In genomic region chr9:95029251-95029650, GRCh38 we compare ENCODE assay signal across 12 cellular contexts.
A peak's percentile ranks its signal among the peaks of the same experiment; 100 is the strongest.
DNase-seq lines count a peak whose midpoint lies in the region; ATAC-seq, FAIRE-seq and TF ChIP-seq lines count a peak whose summit lies in the region.
"Had no signal": no experiment of that assay in that cellular context is flagged by ENCODE, and none has a peak within 500 bp of the region (broad histone marks: within the 10 kb centered on the region; RNA-seq: fewer than 3 reads in every experiment).

No MANE protein-coding gene starts in this region.

- 76% methylated on average over 5 of the region's 5 CpGs for WGBS in HepG2 (ENCODE audit: low lambda C conversion rate)
- 80% methylated on average over 5 of the region's 5 CpGs for WGBS in smooth muscle cell (ENCODE audit: low lambda C conversion rate)

- intact Hi-C loops in HepG2 (cut with micrococcal nuclease; ENCODE audit: unreplicated experiment), result no loop called here

- H3K27me3 ChIP-seq in HepG2 (ENCODE audit: control insufficient read depth in 1 of 2, insufficient read depth in 2 of 2, low read length in 2 of 2) (no peaks in the 10 kb centered on the region), smooth muscle cell (ENCODE audit: low read depth) (no peaks in the 10 kb centered on the region)

- TF ChIP-seq EP300 in HepG2 (IDR thresholded peaks at IDR 0.05; ENCODE audit: low read depth in 2 of 2, low read length in 2 of 2) (no peak), HepG2 (CRISPR knock-in tag; IDR thresholded peaks at IDR 0.05; ENCODE audit: borderline replicate concordance) (no peak)

- H3K79me2 ChIP-seq in HepG2 (ENCODE audit: insufficient read depth, low read length) (peaks cover 99% of the 10 kb centered on the region), smooth muscle cell (ENCODE audit: low read depth) (peaks cover 100% of the 10 kb centered on the region)

- H3K4me3 ChIP-seq in HepG2 (replicated peaks in 1 of 3; ENCODE audit: insufficient read depth in 1 of 3, low read depth in 2 of 3, low read length in 3 of 3) (no peak overlapping the region), smooth muscle cell (no peak overlapping the region)
- H3K4me3 ChIP-seq: BLaER1 treated with 17β-estradiol and CSF1 and Interleukin-3, amounts not matched to agents 10 nM and 100 nM had no signal

- H2AFZ ChIP-seq in HepG2 (ENCODE audit: low read length) (no peak overlapping the region), smooth muscle cell (ENCODE audit: low read depth) (no peak overlapping the region)

- peak overlapping the region; percentile 16; the same call in 1 of the 2 replicates for H3K4me2 ChIP-seq in HepG2 (ENCODE audit: low read depth, low read length)
- no peak overlapping the region for H3K4me2 ChIP-seq in smooth muscle cell

- no peak for TF ChIP-seq POLR2A in HepG2 (IDR thresholded peaks at IDR 0.05; ENCODE audit: insufficient read depth in 1 of 2, low read depth in 2 of 2, low read length in 2 of 2)

- H3K27ac ChIP-seq in HepG2 (ENCODE audit: extremely low read length, insufficient read depth, low read length) (peak overlapping the region; percentile 85), smooth muscle cell (ENCODE audit: low read depth) (peak overlapping the region; percentile 64)
- H3K27ac ChIP-seq: BLaER1 treated with 17β-estradiol and CSF1 and Interleukin-3, amounts not matched to agents 10 nM and 100 nM had no signal

- DNase-seq in DMS53 treated with DMSO at 0.1 percent for 48 hours (lab: John Stamatoyannopoulos, UW; ENCODE audit: unreplicated experiment) (peak; percentile 40), NCI-H345 treated with DMSO at 0.1 percent for 48 hours (lab: John Stamatoyannopoulos, UW; ENCODE audit: unreplicated experiment) (peak; percentile 57), HepG2 (ENCODE audit: low spot score) (no peak), smooth muscle cell (lab: John Stamatoyannopoulos, UW; ENCODE audit: unreplicated experiment) (no peak), HTR-8/SVneo (ENCODE audit: insufficient read length, low spot score) (no peak), DMS114 treated with DMSO at 0.1 percent for 48 hours (lab: John Stamatoyannopoulos, UW; ENCODE audit: unreplicated experiment) (no peak)
- DNase-seq: activated CD4-positive, CD25-positive, alpha-beta regulatory T cell; GF-D8; SW 1271 had no signal

- H3K36me3 ChIP-seq in HepG2 (replicated peaks in 1 of 2; ENCODE audit: control insufficient read depth in 1 of 2, insufficient read depth in 2 of 2, low read length in 2 of 2) (peaks cover 6 to 36% of the 10 kb centered on the region in 2 experiments), smooth muscle cell (ENCODE audit: low read depth) (no peaks in the 10 kb centered on the region)

- H4K20me1 ChIP-seq in HepG2 (ENCODE audit: insufficient read depth, low read length) (peaks cover 3% of the 10 kb centered on the region; the same call in 1 of the 2 replicates), smooth muscle cell (ENCODE audit: low read depth) (peaks cover 98% of the 10 kb centered on the region)

- FAIRE-seq in HepG2 (lab: Jason Lieb, UNC) (no peak), HTR-8/SVneo (lab: Jason Lieb, UNC) (no peak)

- no peak for TF ChIP-seq CTCF in HepG2 (CRISPR knock-in tag; IDR thresholded peaks at IDR 0.05)
- TF ChIP-seq CTCF in smooth muscle cell (IDR thresholded peaks at IDR 0.05; ENCODE audit: borderline replicate concordance, insufficient read depth, poor library complexity, severe bottlenecking), result no peak

- CTCF ChIA-PET in HepG2 (lab: Yijun Ruan, JAX; ENCODE audit: low intra/inter-chr PET ratio, low total read pairs), result no interaction called here

- 0 out of 2 replicates have a peak overlapping the region, but pooled peaks have one; percentile 10 for H3K9ac ChIP-seq in HepG2 (ENCODE audit: insufficient read depth, low read depth, low read length)
- no peak overlapping the region for H3K9ac ChIP-seq in smooth muscle cell (ENCODE audit: low read depth)
- H3K9ac ChIP-seq: BLaER1 treated with 17β-estradiol and CSF1 and Interleukin-3, amounts not matched to agents 10 nM and 100 nM had no signal

- no peak for ATAC-seq in HepG2
- no peak for ATAC-seq in HG02970 (IDR thresholded peaks at IDR 0.05; ENCODE audit: low FRiP score, unreplicated experiment)
- no peak for ATAC-seq in GM18498 (IDR thresholded peaks at IDR 0.05; ENCODE audit: unreplicated experiment)

- no TSS peak for BruUV-seq in HepG2 (replicated peaks; lab: Mats Ljungman, UMichigan)

- POLR2A ChIA-PET in HepG2 (lab: Yijun Ruan, JAX), result interaction anchor here (1.1 kb wide), 1 partner anchor 19 kb away, joined by 3 read pairs; no protein-coding TSS in a partner anchor

- H3K4me1 ChIP-seq in HepG2 (ENCODE audit: insufficient read depth, low read length) (peaks cover 98% of the 10 kb centered on the region), smooth muscle cell (ENCODE audit: low read depth) (peaks cover 34% of the 10 kb centered on the region)

- TF ChIP-seq RAD21 in HepG2 (CRISPR knock-in tag; IDR thresholded peaks at IDR 0.05), result no peak

- no peaks in the 10 kb centered on the region for H3K9me3 ChIP-seq in HepG2 (ENCODE audit: low read length)
- no peaks in the 10 kb centered on the region for H3K9me3 ChIP-seq in smooth muscle cell (replicated peaks; ENCODE audit: low read depth)
- H3K9me3 ChIP-seq: BLaER1 treated with 17β-estradiol and CSF1 and Interleukin-3, amounts not matched to agents 10 nM and 100 nM had no signal

- in situ Hi-C loops in HepG2 (cut with HindIII; ENCODE audit: extremely low pct_ligation_motif_present, low pct_unique_long_range_greater_than_20kb), result no loop called here

- H3F3A ChIP-seq in smooth muscle cell (ENCODE audit: low read depth), result peaks cover 49% of the 10 kb centered on the region

TF ChIP-seq in HepG2, 621 proteins besides CTCF, POLR2A, EP300 and RAD21:
- TF ChIP-seq ARHGAP35 (CRISPR knock-in tag; IDR thresholded peaks at IDR 0.05; ENCODE audit: borderline replicate concordance) (no peak), KLF16 (CRISPR knock-in tag; IDR thresholded peaks at IDR 0.05) (0 out of 4 replicates have a peak, but pooled peaks of 1 of the 2 experiments have one; percentile 8), ZNF670 (CRISPR knock-in tag; IDR thresholded peaks at IDR 0.05; ENCODE audit: borderline replicate concordance) (no peak), SYNCRIP (IDR thresholded peaks at IDR 0.05; ENCODE audit: insufficient read depth, low read depth, low read length) (no peak), ZNF317 (CRISPR knock-in tag; IDR thresholded peaks at IDR 0.05) (no peak), EED (CRISPR knock-in tag; IDR thresholded peaks at IDR 0.05) (no peak), ZNF629 (CRISPR knock-in tag; conservative IDR thresholded peaks at IDR 0.05) (no peak)

Comparison
In these comparisons a context has a peak if more than half of its experiments do, and no peak if none do; other contexts are left out.
1. DNase-seq: peak in DMS53 treated with DMSO at 0.1 percent for 48 hours (single experiment) and NCI-H345 treated with DMSO at 0.1 percent for 48 hours (single experiment); none in HepG2 (single experiment), smooth muscle cell (single experiment), HTR-8/SVneo (single experiment) and DMS114 treated with DMSO at 0.1 percent for 48 hours (single experiment).